In genomic region chrX:39263946-39264483, GRCh38 we compare ENCODE assay signal across 21 cellular contexts.
DNase-seq lines count a peak whose midpoint lies in the region; TF ChIP-seq lines count a peak whose summit lies in the region.
"Had no signal": no experiment of that assay in that cellular context is flagged by ENCODE, and none has a peak within 500 bp of the region (broad histone marks: within the 10 kb centered on the region; RNA-seq: fewer than 3 reads in every experiment).

No MANE protein-coding gene starts in this region.

- H3K27me3 ChIP-seq in tibial nerve = no peaks in the 10 kb centered on the region
- H3K27me3 ChIP-seq: MG63 had no signal

- DNase-seq in activated naive CD4-positive, alpha-beta T cell treated with anti-CD3 and anti-CD28 coated beads for 36 hours = peak; percentile 17
- no peak for DNase-seq in activated naive CD4-positive, alpha-beta T cell (lab: John Stamatoyannopoulos, UW)
- peak; percentile 19 for DNase-seq in activated CD4-positive, alpha-beta memory T cell treated with anti-CD3 and anti-CD28 coated beads, Interleukin-2, amount 10 ng/mL, durations not matched to agents 7 days and 5 days
- DNase-seq in activated naive CD8-positive, alpha-beta T cell treated with anti-CD3 and anti-CD28 coated beads for 36 hours = peak; percentile 6
- DNase-seq in OCI-M1 (lab: John Stamatoyannopoulos, UW) (no peak), tibial nerve (ENCODE audit: low spot score in 2 of 2) (no peak)
- DNase-seq: Calu3; CD8-positive, alpha-beta T cell; EL; Karpas-422; MG63; NCI-H1092; NCI-H1436 treated with DMSO at 0.1 percent for 48 hours; NCI-H2029; NCI-H2171 treated with DMSO at 0.1 percent for 48 hours; NK-92 treated with Interleukin-12 subunit alpha and Interleukin-12 subunit beta, amount 100 ng/mL, for 24 hours; SHP77 had no signal

- H3K36me3 Mint-ChIP-seq in activated naive CD4-positive, alpha-beta T cell treated with anti-CD3 and anti-CD28 coated beads for 36 hours (ENCODE audit: low read depth) = no peaks in the 10 kb centered on the region
- H3K36me3 Mint-ChIP-seq in activated CD4-positive, alpha-beta memory T cell treated with anti-CD3 and anti-CD28 coated beads, Interleukin-2, amount 10 ng/mL, durations not matched to agents 7 days and 5 days (ENCODE audit: low read depth) = peaks cover 3% of the 10 kb centered on the region
- peaks cover 9% of the 10 kb centered on the region for H3K36me3 Mint-ChIP-seq in activated naive CD8-positive, alpha-beta T cell treated with anti-CD3 and anti-CD28 coated beads for 36 hours
- H3K36me3 Mint-ChIP-seq in stimulated activated naive CD8-positive, alpha-beta T cell treated with anti-CD3 and anti-CD28 coated beads, Interleukin-15, Interleukin-2, amounts not matched to agents 100 ng/mL and 50 ng/mL, for 24 hours (ENCODE audit: low read depth) = peaks cover 28% of the 10 kb centered on the region
- H3K36me3 Mint-ChIP-seq: CD8-positive, alpha-beta T cell had no signal

- intact Hi-C loops in activated naive CD4-positive, alpha-beta T cell treated with anti-CD3 and anti-CD28 coated beads for 36 hours (cut with micrococcal nuclease) = loop anchor here (2.0 to 10.0 kb wide), 5 partner anchors 165 to 901 kb away; no protein-coding TSS in a partner anchor

- H3K4me1 ChIP-seq in tibial nerve = no peaks in the 10 kb centered on the region
- H3K4me1 ChIP-seq: HAP-1 had no signal

- CTCF ChIA-PET in activated naive CD4-positive, alpha-beta T cell treated with anti-CD3 and anti-CD28 coated beads for 36 hours (lab: Charles Lee) = no interaction called here
- CTCF ChIA-PET in activated CD4-positive, alpha-beta memory T cell treated with anti-CD3 and anti-CD28 coated beads, Interleukin-2, amount 10 ng/mL, durations not matched to agents 7 days and 5 days (lab: Charles Lee) = no interaction called here

- TF ChIP-seq CTCF in tibial nerve (IDR thresholded peaks at IDR 0.05) = no peak

- POLR2A ChIA-PET in activated CD4-positive, alpha-beta memory T cell treated with anti-CD3 and anti-CD28 coated beads, Interleukin-2, amount 10 ng/mL, durations not matched to agents 7 days and 5 days (lab: Charles Lee) = no interaction called here

- H3K4me3 Mint-ChIP-seq in activated naive CD4-positive, alpha-beta T cell treated with anti-CD3 and anti-CD28 coated beads for 36 hours = no peak overlapping the region
- H3K4me3 Mint-ChIP-seq in activated CD4-positive, alpha-beta memory T cell treated with anti-CD3 and anti-CD28 coated beads, Interleukin-2, amount 10 ng/mL, durations not matched to agents 7 days and 5 days = no peak overlapping the region
- H3K4me3 Mint-ChIP-seq in activated naive CD8-positive, alpha-beta T cell treated with anti-CD3 and anti-CD28 coated beads for 36 hours = no peak overlapping the region
- no peak overlapping the region for H3K4me3 Mint-ChIP-seq in stimulated activated naive CD8-positive, alpha-beta T cell treated with anti-CD3 and anti-CD28 coated beads, Interleukin-15, Interleukin-2, amounts not matched to agents 100 ng/mL and 50 ng/mL, for 24 hours
- H3K4me3 Mint-ChIP-seq: CD8-positive, alpha-beta T cell had no signal

- H3K27me3 Mint-ChIP-seq in activated naive CD4-positive, alpha-beta T cell treated with anti-CD3 and anti-CD28 coated beads for 36 hours (ENCODE audit: low read depth) = no peaks in the 10 kb centered on the region
- H3K27me3 Mint-ChIP-seq in activated CD4-positive, alpha-beta memory T cell treated with anti-CD3 and anti-CD28 coated beads, Interleukin-2, amount 10 ng/mL, durations not matched to agents 7 days and 5 days = no peaks in the 10 kb centered on the region
- H3K27me3 Mint-ChIP-seq in activated naive CD8-positive, alpha-beta T cell treated with anti-CD3 and anti-CD28 coated beads for 36 hours = no peaks in the 10 kb centered on the region
- no peaks in the 10 kb centered on the region for H3K27me3 Mint-ChIP-seq in stimulated activated naive CD8-positive, alpha-beta T cell treated with anti-CD3 and anti-CD28 coated beads, Interleukin-15, Interleukin-2, amounts not matched to agents 100 ng/mL and 50 ng/mL, for 24 hours

- no peak overlapping the region for H3K27ac ChIP-seq in tibial nerve
- H3K27ac ChIP-seq: BLaER1 treated with 17β-estradiol and CSF1 and Interleukin-3, amounts not matched to agents 10 nM and 100 nM had no signal

- no peaks in the 10 kb centered on the region for H3K9me3 Mint-ChIP-seq in activated naive CD4-positive, alpha-beta T cell treated with anti-CD3 and anti-CD28 coated beads for 36 hours
- H3K9me3 Mint-ChIP-seq in activated CD4-positive, alpha-beta memory T cell treated with anti-CD3 and anti-CD28 coated beads, Interleukin-2, amount 10 ng/mL, durations not matched to agents 7 days and 5 days = peaks cover 8% of the 10 kb centered on the region
- H3K9me3 Mint-ChIP-seq in activated naive CD8-positive, alpha-beta T cell treated with anti-CD3 and anti-CD28 coated beads for 36 hours = peaks cover 10% of the 10 kb centered on the region
- peaks cover 7% of the 10 kb centered on the region for H3K9me3 Mint-ChIP-seq in stimulated activated naive CD8-positive, alpha-beta T cell treated with anti-CD3 and anti-CD28 coated beads, Interleukin-15, Interleukin-2, amounts not matched to agents 100 ng/mL and 50 ng/mL, for 24 hours
- H3K9me3 Mint-ChIP-seq: CD8-positive, alpha-beta T cell had no signal

- 64 to 89% methylated on average over 4 of the region's 4 CpGs for WGBS in tibial nerve, 2 donors

- no peak for TF ChIP-seq POLR2A in tibial nerve (IDR thresholded peaks at IDR 0.05)

- no peaks in the 10 kb centered on the region for H3K9me3 ChIP-seq in tibial nerve
- H3K9me3 ChIP-seq: HAP-1, MG63 had no signal

- TF ChIP-seq EP300 in tibial nerve (IDR thresholded peaks at IDR 0.05) = no peak

- peak overlapping the region; percentile 84 for H3K27ac Mint-ChIP-seq in activated naive CD4-positive, alpha-beta T cell treated with anti-CD3 and anti-CD28 coated beads for 36 hours
- H3K27ac Mint-ChIP-seq in activated CD4-positive, alpha-beta memory T cell treated with anti-CD3 and anti-CD28 coated beads, Interleukin-2, amount 10 ng/mL, durations not matched to agents 7 days and 5 days = no peak overlapping the region
- H3K27ac Mint-ChIP-seq in activated naive CD8-positive, alpha-beta T cell treated with anti-CD3 and anti-CD28 coated beads for 36 hours = peak overlapping the region; percentile 39
- peak overlapping the region; percentile 91 for H3K27ac Mint-ChIP-seq in stimulated activated naive CD8-positive, alpha-beta T cell treated with anti-CD3 and anti-CD28 coated beads, Interleukin-15, Interleukin-2, amounts not matched to agents 100 ng/mL and 50 ng/mL, for 24 hours
- H3K27ac Mint-ChIP-seq: CD8-positive, alpha-beta T cell had no signal

- H3K36me3 ChIP-seq in tibial nerve = no peaks in the 10 kb centered on the region
- H3K36me3 ChIP-seq: BLaER1 treated with 17β-estradiol and CSF1 and Interleukin-3, amounts not matched to agents 10 nM and 100 nM; HAP-1; MG63 had no signal

- no peak overlapping the region for H3K4me3 ChIP-seq in tibial nerve
- H3K4me3 ChIP-seq: BLaER1 treated with 17β-estradiol and CSF1 and Interleukin-3, amounts not matched to agents 10 nM and 100 nM; GM12878; HAP-1; MG63 had no signal

- H3K4me1 Mint-ChIP-seq in activated naive CD4-positive, alpha-beta T cell treated with anti-CD3 and anti-CD28 coated beads for 36 hours (ENCODE audit: low read depth) = peaks cover 67% of the 10 kb centered on the region
- peaks cover 23% of the 10 kb centered on the region for H3K4me1 Mint-ChIP-seq in activated CD4-positive, alpha-beta memory T cell treated with anti-CD3 and anti-CD28 coated beads, Interleukin-2, amount 10 ng/mL, durations not matched to agents 7 days and 5 days
- H3K4me1 Mint-ChIP-seq in activated naive CD8-positive, alpha-beta T cell treated with anti-CD3 and anti-CD28 coated beads for 36 hours = peaks cover 47% of the 10 kb centered on the region
- peaks cover 76% of the 10 kb centered on the region for H3K4me1 Mint-ChIP-seq in stimulated activated naive CD8-positive, alpha-beta T cell treated with anti-CD3 and anti-CD28 coated beads, Interleukin-15, Interleukin-2, amounts not matched to agents 100 ng/mL and 50 ng/mL, for 24 hours (ENCODE audit: low read depth)

Comparison
In these comparisons a context has a peak if more than half of its experiments do, and no peak if none do; other contexts are left out.
1. DNase-seq: peak in activated naive CD4-positive, alpha-beta T cell treated with anti-CD3 and anti-CD28 coated beads for 36 hours (single experiment), activated CD4-positive, alpha-beta memory T cell treated with anti-CD3 and anti-CD28 coated beads, Interleukin-2, amount 10 ng/mL, durations not matched to agents 7 days and 5 days (single experiment) and activated naive CD8-positive, alpha-beta T cell treated with anti-CD3 and anti-CD28 coated beads for 36 hours (single experiment); none in activated naive CD4-positive, alpha-beta T cell (0 of 4), OCI-M1 (single experiment) and tibial nerve (0 of 2).